In the genomic region with DNA sequence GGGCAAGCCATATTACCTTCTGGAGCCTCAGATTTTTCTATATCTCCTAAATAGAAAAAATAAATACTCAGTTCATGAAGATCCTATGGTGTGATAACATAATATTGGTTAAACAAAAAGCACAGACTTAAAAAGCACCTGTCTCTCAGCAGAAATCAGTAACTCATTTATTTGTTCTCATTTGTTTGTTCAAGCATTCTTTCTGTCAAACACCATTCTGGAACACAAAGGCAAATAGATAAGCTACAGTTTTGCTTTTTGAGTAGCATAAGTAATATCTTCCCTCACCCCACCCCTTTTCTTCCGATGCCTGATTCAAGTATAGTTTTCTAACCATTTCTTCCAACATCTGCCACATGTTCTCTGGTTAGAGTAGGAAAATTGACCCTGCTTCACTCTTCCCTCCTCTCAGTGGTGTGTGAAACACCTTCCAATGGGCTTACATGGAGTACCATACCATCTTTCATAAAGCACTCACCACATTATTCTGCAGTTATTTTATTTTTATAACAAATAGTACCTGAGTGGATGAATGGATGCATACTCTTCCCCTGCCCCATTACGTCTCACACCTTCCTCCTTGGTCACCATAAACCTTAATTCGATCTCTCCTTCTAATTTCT, we compare ENCODE assay signal across 1 cellular context.
TF ChIP-seq lines count a peak whose summit lies in the region.

No MANE protein-coding gene starts in this region.

TF ChIP-seq in HepG2, 621 proteins besides CTCF, POLR2A, EP300 and RAD21 (continued from another document):
- TF ChIP-seq, protein P1, sequence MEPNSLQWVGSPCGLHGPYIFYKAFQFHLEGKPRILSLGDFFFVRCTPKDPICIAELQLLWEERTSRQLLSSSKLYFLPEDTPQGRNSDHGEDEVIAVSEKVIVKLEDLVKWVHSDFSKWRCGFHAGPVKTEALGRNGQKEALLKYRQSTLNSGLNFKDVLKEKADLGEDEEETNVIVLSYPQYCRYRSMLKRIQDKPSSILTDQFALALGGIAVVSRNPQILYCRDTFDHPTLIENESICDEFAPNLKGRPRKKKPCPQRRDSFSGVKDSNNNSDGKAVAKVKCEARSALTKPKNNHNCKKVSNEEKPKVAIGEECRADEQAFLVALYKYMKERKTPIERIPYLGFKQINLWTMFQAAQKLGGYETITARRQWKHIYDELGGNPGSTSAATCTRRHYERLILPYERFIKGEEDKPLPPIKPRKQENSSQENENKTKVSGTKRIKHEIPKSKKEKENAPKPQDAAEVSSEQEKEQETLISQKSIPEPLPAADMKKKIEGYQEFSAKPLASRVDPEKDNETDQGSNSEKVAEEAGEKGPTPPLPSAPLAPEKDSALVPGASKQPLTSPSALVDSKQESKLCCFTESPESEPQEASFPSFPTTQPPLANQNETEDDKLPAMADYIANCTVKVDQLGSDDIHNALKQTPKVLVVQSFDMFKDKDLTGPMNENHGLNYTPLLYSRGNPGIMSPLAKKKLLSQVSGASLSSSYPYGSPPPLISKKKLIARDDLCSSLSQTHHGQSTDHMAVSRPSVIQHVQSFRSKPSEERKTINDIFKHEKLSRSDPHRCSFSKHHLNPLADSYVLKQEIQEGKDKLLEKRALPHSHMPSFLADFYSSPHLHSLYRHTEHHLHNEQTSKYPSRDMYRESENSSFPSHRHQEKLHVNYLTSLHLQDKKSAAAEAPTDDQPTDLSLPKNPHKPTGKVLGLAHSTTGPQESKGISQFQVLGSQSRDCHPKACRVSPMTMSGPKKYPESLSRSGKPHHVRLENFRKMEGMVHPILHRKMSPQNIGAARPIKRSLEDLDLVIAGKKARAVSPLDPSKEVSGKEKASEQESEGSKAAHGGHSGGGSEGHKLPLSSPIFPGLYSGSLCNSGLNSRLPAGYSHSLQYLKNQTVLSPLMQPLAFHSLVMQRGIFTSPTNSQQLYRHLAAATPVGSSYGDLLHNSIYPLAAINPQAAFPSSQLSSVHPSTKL (CRISPR knock-in tag; IDR thresholded peaks at IDR 0.05): peak; percentile 83
- no peak for TF ChIP-seq ZNF782 (CRISPR knock-in tag; IDR thresholded peaks at IDR 0.05; ENCODE audit: borderline replicate concordance)
- TF ChIP-seq, protein P2, sequence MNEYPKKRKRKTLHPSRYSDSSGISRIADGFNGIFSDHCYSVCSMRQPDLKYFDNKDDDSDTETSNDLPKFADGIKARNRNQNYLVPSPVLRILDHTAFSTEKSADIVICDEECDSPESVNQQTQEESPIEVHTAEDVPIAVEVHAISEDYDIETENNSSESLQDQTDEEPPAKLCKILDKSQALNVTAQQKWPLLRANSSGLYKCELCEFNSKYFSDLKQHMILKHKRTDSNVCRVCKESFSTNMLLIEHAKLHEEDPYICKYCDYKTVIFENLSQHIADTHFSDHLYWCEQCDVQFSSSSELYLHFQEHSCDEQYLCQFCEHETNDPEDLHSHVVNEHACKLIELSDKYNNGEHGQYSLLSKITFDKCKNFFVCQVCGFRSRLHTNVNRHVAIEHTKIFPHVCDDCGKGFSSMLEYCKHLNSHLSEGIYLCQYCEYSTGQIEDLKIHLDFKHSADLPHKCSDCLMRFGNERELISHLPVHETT (CRISPR knock-in tag; conservative IDR thresholded peaks at IDR 0.05): no peak
- TF ChIP-seq, protein P3, sequence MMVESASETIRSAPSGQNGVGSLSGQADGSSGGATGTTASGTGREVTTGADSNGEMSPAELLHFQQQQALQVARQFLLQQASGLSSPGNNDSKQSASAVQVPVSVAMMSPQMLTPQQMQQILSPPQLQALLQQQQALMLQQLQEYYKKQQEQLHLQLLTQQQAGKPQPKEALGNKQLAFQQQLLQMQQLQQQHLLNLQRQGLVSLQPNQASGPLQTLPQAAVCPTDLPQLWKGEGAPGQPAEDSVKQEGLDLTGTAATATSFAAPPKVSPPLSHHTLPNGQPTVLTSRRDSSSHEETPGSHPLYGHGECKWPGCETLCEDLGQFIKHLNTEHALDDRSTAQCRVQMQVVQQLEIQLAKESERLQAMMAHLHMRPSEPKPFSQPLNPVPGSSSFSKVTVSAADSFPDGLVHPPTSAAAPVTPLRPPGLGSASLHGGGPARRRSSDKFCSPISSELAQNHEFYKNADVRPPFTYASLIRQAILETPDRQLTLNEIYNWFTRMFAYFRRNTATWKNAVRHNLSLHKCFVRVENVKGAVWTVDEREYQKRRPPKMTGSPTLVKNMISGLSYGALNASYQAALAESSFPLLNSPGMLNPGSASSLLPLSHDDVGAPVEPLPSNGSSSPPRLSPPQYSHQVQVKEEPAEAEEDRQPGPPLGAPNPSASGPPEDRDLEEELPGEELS (CRISPR knock-in tag; IDR thresholded peaks at IDR 0.05): peak; percentile 70
- TF ChIP-seq, protein P4, sequence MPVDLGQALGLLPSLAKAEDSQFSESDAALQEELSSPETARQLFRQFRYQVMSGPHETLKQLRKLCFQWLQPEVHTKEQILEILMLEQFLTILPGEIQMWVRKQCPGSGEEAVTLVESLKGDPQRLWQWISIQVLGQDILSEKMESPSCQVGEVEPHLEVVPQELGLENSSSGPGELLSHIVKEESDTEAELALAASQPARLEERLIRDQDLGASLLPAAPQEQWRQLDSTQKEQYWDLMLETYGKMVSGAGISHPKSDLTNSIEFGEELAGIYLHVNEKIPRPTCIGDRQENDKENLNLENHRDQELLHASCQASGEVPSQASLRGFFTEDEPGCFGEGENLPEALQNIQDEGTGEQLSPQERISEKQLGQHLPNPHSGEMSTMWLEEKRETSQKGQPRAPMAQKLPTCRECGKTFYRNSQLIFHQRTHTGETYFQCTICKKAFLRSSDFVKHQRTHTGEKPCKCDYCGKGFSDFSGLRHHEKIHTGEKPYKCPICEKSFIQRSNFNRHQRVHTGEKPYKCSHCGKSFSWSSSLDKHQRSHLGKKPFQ (CRISPR knock-in tag; IDR thresholded peaks at IDR 0.05; ENCODE audit: insufficient replicate concordance): no peak
- TF ChIP-seq ZNF224 (CRISPR knock-in tag; IDR thresholded peaks at IDR 0.05): no peak
- 0 out of 2 replicates have a peak, but pooled peaks have one; percentile 46 for TF ChIP-seq GFI1 (CRISPR knock-in tag; IDR thresholded peaks at IDR 0.05; ENCODE audit: borderline replicate concordance)
- TF ChIP-seq SALL1 (CRISPR knock-in tag; IDR thresholded peaks at IDR 0.05): peak; percentile 35; the same call in 1 of the 2 replicates
- TF ChIP-seq HNRNPK (IDR thresholded peaks at IDR 0.05; ENCODE audit: low read depth, low read length, poor library complexity, severe bottlenecking): peak; percentile 22
- TF ChIP-seq, protein P5, sequence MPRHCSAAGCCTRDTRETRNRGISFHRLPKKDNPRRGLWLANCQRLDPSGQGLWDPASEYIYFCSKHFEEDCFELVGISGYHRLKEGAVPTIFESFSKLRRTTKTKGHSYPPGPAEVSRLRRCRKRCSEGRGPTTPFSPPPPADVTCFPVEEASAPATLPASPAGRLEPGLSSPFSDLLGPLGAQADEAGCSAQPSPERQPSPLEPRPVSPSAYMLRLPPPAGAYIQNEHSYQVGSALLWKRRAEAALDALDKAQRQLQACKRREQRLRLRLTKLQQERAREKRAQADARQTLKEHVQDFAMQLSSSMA (CRISPR knock-in tag; IDR thresholded peaks at IDR 0.05): no peak
- TF ChIP-seq HMG20A (CRISPR knock-in tag; IDR thresholded peaks at IDR 0.05; ENCODE audit: borderline replicate concordance): peak; percentile 27; the same call in 1 of the 2 replicates
- TF ChIP-seq ARID2 (CRISPR knock-in tag; IDR thresholded peaks at IDR 0.05; ENCODE audit: borderline replicate concordance): no peak
- TF ChIP-seq NONO (IDR thresholded peaks at IDR 0.05): no peak
- no peak for TF ChIP-seq NONO (CRISPR knock-in tag; conservative IDR thresholded peaks at IDR 0.05)
- no peak for TF ChIP-seq ZNF251 (CRISPR knock-in tag; IDR thresholded peaks at IDR 0.05)
